Comparison of ENCODE assay signal across 8 cellular contexts in genomic region chr2:162333968-162334367, GRCh38. TPM values are rescaled to one million over a fixed set of nuclear protein-coding genes. Genes with fewer than 3 reads are reported as not detected.
DNase-seq lines count a peak whose midpoint lies in the region; ATAC-seq, FAIRE-seq and TF ChIP-seq lines count a peak whose summit lies in the region.

No MANE protein-coding gene starts in this region.

- H3K9me3 Mint-ChIP-seq in natural killer cell (no peaks in the 10 kb centered on the region), nephron (no peaks in the 10 kb centered on the region)
- no peaks in the 10 kb centered on the region for H3K9me3 Mint-ChIP-seq in natural killer cell treated with Interleukin-12 subunit alpha and Interleukin-12 subunit beta and Interleukin-15 and Interleukin-18, amount 100 ng/mL, for 72 hours

- DNase-seq in natural killer cell: no peak
- DNase-seq in natural killer cell treated with Interleukin-12 subunit alpha and Interleukin-12 subunit beta and Interleukin-15 and Interleukin-18, amount 100 ng/mL, for 72 hours (ENCODE audit: low spot score): no peak
- DNase-seq in H7: peak; percentile 24
- peak; percentile 57 for DNase-seq in NAMALWA (ENCODE audit: low spot score)
- DNase-seq in K562 (ENCODE audit: extremely low read depth in 1 of 4, low spot score in 3 of 4): peak in 1 of 4 experiments; percentile 15
- no peak for DNase-seq in prostate gland (ENCODE audit: low spot score)
- no peak for DNase-seq in NOMO-1 treated with dmso at 0.1 percent for 144 hours (lab: John Stamatoyannopoulos, UW; ENCODE audit: unreplicated experiment)

- no peaks in the 10 kb centered on the region for H3K9me1 ChIP-seq in K562 (ENCODE audit: control insufficient read depth, insufficient read depth, low read length)

- 3% methylated on average over 3 of the region's 3 CpGs for WGBS in K562 (ENCODE audit: insufficient coverage, low coverage, missing lambda C conversion rate)
- 19% methylated on average over 3 of the region's 3 CpGs for WGBS in prostate gland

- TF ChIP-seq CTCF in natural killer cell (IDR thresholded peaks at IDR 0.05) (peak; percentile 19), K562 (IDR thresholded peaks at IDR 0.05 in 2 of 3, conservative IDR thresholded peaks at IDR 0.05 in 1 of 3; ENCODE audit: insufficient read depth in 2 of 3, low read depth in 1 of 3, low read length in 3 of 3) (0 out of 6 replicates have a peak, but pooled peaks of 1 of the 3 experiments have one; percentile 9), nephron (IDR thresholded peaks at IDR 0.05; ENCODE audit: unreplicated experiment in 3 of 3) (peak; percentile 27 to 43 (median 37)), prostate gland (IDR thresholded peaks at IDR 0.05) (peak in 2 of 4 experiments; percentile 16 to 29)

- ATAC-seq in natural killer cell (peak in 2 of 3 donors; percentile 55 to 65), K562 (no peak)
- no peak for ATAC-seq in natural killer cell treated with Interleukin-12 subunit alpha and Interleukin-12 subunit beta and Interleukin-15 and Interleukin-18, amount 100 ng/mL, for 72 hours

- H2AFZ ChIP-seq in K562 (ENCODE audit: low read depth, low read length): no peak overlapping the region

- H3K4me1 ChIP-seq in K562 (replicated peaks in 1 of 2; ENCODE audit: control insufficient read depth in 2 of 2, insufficient read depth in 2 of 2, low read length in 2 of 2): no peaks in the 10 kb centered on the region
- no peaks in the 10 kb centered on the region for H3K4me1 ChIP-seq in prostate gland (replicated peaks)

- H3K36me3 ChIP-seq in H7 (replicated peaks; ENCODE audit: control insufficient read depth, insufficient read depth, low read length) (no peaks in the 10 kb centered on the region), K562 (ENCODE audit: control insufficient read depth, insufficient read depth, low read length) (no peaks in the 10 kb centered on the region), prostate gland (no peaks in the 10 kb centered on the region)

- POLR2A ChIA-PET in K562 (lab: Yijun Ruan, JAX): no interaction called here

- no peaks in the 10 kb centered on the region for H3K36me3 Mint-ChIP-seq in natural killer cell
- no peaks in the 10 kb centered on the region for H3K36me3 Mint-ChIP-seq in natural killer cell treated with Interleukin-12 subunit alpha and Interleukin-12 subunit beta and Interleukin-15 and Interleukin-18, amount 100 ng/mL, for 72 hours
- H3K36me3 Mint-ChIP-seq in nephron (ENCODE audit: low read depth): no peaks in the 10 kb centered on the region

- H3K27ac ChIP-seq in K562 (ENCODE audit: extremely low read depth, low read depth, low read length): no peak overlapping the region
- no peak overlapping the region for H3K27ac ChIP-seq in prostate gland

- no peak for TF ChIP-seq POLR2A in K562 (conservative IDR thresholded peaks at IDR 0.05)
- TF ChIP-seq POLR2A in prostate gland (IDR thresholded peaks at IDR 0.05): no peak

- intact Hi-C loops in natural killer cell (cut with micrococcal nuclease) (no loop called here), K562 (cut with micrococcal nuclease) (no loop called here), prostate gland (cut with DNase I) (no loop called here)

- no TSS peak for BruUV-seq in K562 (replicated peaks; lab: Mats Ljungman, UMichigan)

- H3K27ac Mint-ChIP-seq in natural killer cell (no peak overlapping the region), nephron (no peak overlapping the region)
- H3K27ac Mint-ChIP-seq in natural killer cell treated with Interleukin-12 subunit alpha and Interleukin-12 subunit beta and Interleukin-15 and Interleukin-18, amount 100 ng/mL, for 72 hours: no peak overlapping the region

- H3K4me3 ChIP-seq in H7 (ENCODE audit: insufficient read depth, low read depth, low read length): no peak overlapping the region
- H3K4me3 ChIP-seq in K562: no peak overlapping the region
- no peak overlapping the region for H3K4me3 ChIP-seq in prostate gland

- CTCF ChIA-PET in K562 (lab: Yijun Ruan, JAX; ENCODE audit: low intra/inter-chr PET ratio): no interaction called here

- H3K27me3 ChIP-seq in H7 (ENCODE audit: control insufficient read depth, insufficient read depth, low read length) (no peaks in the 10 kb centered on the region), K562 (ENCODE audit: control insufficient read depth in 2 of 2, insufficient read depth in 2 of 2, low read length in 2 of 2) (no peaks in the 10 kb centered on the region), prostate gland (replicated peaks; ENCODE audit: insufficient read depth) (no peaks in the 10 kb centered on the region)

- TF ChIP-seq EP300 in K562 (IDR thresholded peaks at IDR 0.05; ENCODE audit: low read length): no peak

- peak; percentile 17 to 52; a peak in 3 of 4 replicates for TF ChIP-seq RAD21 in K562 (CRISPR knock-in tag; conservative IDR thresholded peaks at IDR 0.05 in 1 of 2, IDR thresholded peaks at IDR 0.05 in 1 of 2)

- no peak overlapping the region for H3K4me2 ChIP-seq in K562 (ENCODE audit: insufficient read depth, low read length)

- no peak overlapping the region for H3K4me3 Mint-ChIP-seq in natural killer cell
- H3K4me3 Mint-ChIP-seq in natural killer cell treated with Interleukin-12 subunit alpha and Interleukin-12 subunit beta and Interleukin-15 and Interleukin-18, amount 100 ng/mL, for 72 hours: no peak overlapping the region
- H3K4me3 Mint-ChIP-seq in nephron: no peak overlapping the region

- in situ Hi-C loops in K562 (cut with MboI): no loop called here

- H3K79me2 ChIP-seq in K562 (ENCODE audit: control insufficient read depth, insufficient read depth, low read length): no peaks in the 10 kb centered on the region

- H4K20me1 ChIP-seq in K562 (replicated peaks; ENCODE audit: control insufficient read depth, insufficient read depth, low read length): no peaks in the 10 kb centered on the region

- H3K9me3 ChIP-seq in K562 (replicated peaks; ENCODE audit: control insufficient read depth, insufficient read depth, low read depth, low read length) (no peaks in the 10 kb centered on the region), prostate gland (no peaks in the 10 kb centered on the region)

- H3K27me3 Mint-ChIP-seq in natural killer cell (ENCODE audit: low read depth in 2 of 2): peaks cover 3 to 14% of the 10 kb centered on the region in 2 donors
- H3K27me3 Mint-ChIP-seq in natural killer cell treated with Interleukin-12 subunit alpha and Interleukin-12 subunit beta and Interleukin-15 and Interleukin-18, amount 100 ng/mL, for 72 hours: peaks cover 0 to 3% of the 10 kb centered on the region in 2 donors
- H3K27me3 Mint-ChIP-seq in nephron (ENCODE audit: low read depth): peaks cover 4% of the 10 kb centered on the region

- no peaks in the 10 kb centered on the region for H3K4me1 Mint-ChIP-seq in natural killer cell
- no peaks in the 10 kb centered on the region for H3K4me1 Mint-ChIP-seq in natural killer cell treated with Interleukin-12 subunit alpha and Interleukin-12 subunit beta and Interleukin-15 and Interleukin-18, amount 100 ng/mL, for 72 hours (ENCODE audit: low read depth in 2 of 2)
- no peaks in the 10 kb centered on the region for H3K4me1 Mint-ChIP-seq in nephron

- FAIRE-seq in K562 (lab: Jason Lieb, UNC): no peak

- H3K9ac ChIP-seq in K562 (ENCODE audit: insufficient read depth in 1 of 2, low read depth in 2 of 2, low read length in 2 of 2): no peak overlapping the region

RNA-seq across cellular contexts. Expression of gene GCA, which starts 10.0 kb away (rescaled TPM):
- 1 to 10 TPM; 5.5 to 9.7 (median 6.6) TPM for total RNA-seq in natural killer cell
- 1 to 10 TPM; 3.4 to 5.8 TPM for total RNA-seq in natural killer cell treated with Interleukin-12 subunit alpha and Interleukin-12 subunit beta and Interleukin-15 and Interleukin-18, amount 100 ng/mL, for 72 hours
- 23.1 and 34.8 TPM in 2 replicates for total RNA-seq in H7 (2014; rRNA removed; shearing (Covaris generic))
- total RNA-seq in K562 (2011; cell fraction: chromatin; rRNA removed; ENCODE audit: low replicate concordance): not detected in 2 replicates
- not detected in 2 replicates for total RNA-seq in K562 (2011; cell fraction: nucleolus; rRNA removed)
- total RNA-seq in K562 (2011; cell fraction: nucleoplasm; rRNA removed): not detected in 2 replicates
- total RNA-seq in K562 (2014; rRNA removed): 0.49 TPM in 1 of 2 replicates, not detected in the other
- total RNA-seq in K562 (2014; rRNA removed; fragmentation: Illumina TruSeq; extraction: Trizol): 0.36 and 0.61 TPM in 2 replicates
- 0.45 and 0.65 TPM in 2 replicates for total RNA-seq in K562 (2015; rRNA removed; fragmentation: Illumina TruSeq; extraction: Trizol)
- 0.38 and 0.42 TPM in 2 replicates for total RNA-seq in K562 (2021)
- polyA plus RNA-seq in K562 (2011; rRNA removed): 0.49 TPM in 1 of 2 replicates, not detected in the other
- not detected in 2 replicates for polyA plus RNA-seq in K562 (2011; cell fraction: cytosol; rRNA removed)
- polyA plus RNA-seq in K562 (2011; cell fraction: nucleus; rRNA removed): 0.34 TPM in 1 of 2 replicates, not detected in the other
- polyA plus RNA-seq in K562 (2012): 0.33 and 0.73 TPM in 2 replicates
- polyA plus RNA-seq in K562 (2014; fragmentation: Illumina TruSeq; extraction: Trizol): 0.19 and 0.25 TPM in 2 replicates
- polyA plus RNA-seq in K562 (2014; fragmentation: Nextera tagmentation; extraction: Ambion mirVana): under 1 TPM; 0.39 to 0.79 TPM
- 0.24 and 0.30 TPM in 2 replicates for polyA plus RNA-seq in K562 (2014; rRNA removed)
- not detected in 2 replicates for polyA minus RNA-seq in K562 (2011; rRNA and poly(A)+ RNA removed)
- polyA minus RNA-seq in K562 (2011; cell fraction: cytosol; rRNA and poly(A)+ RNA removed): not detected in 2 replicates
- not detected in 2 replicates for polyA minus RNA-seq in K562 (2011; cell fraction: nucleus; rRNA and poly(A)+ RNA removed)
- 10 to 100 TPM; 29.5 to 42.9 TPM for total RNA-seq in prostate gland

RNA-seq across cellular contexts. Expression of gene IFIH1, which starts 15.5 kb away (rescaled TPM):
- 10 to 100 TPM; 36.7 to 57.4 (median 36.9) TPM for total RNA-seq in natural killer cell
- total RNA-seq in natural killer cell treated with Interleukin-12 subunit alpha and Interleukin-12 subunit beta and Interleukin-15 and Interleukin-18, amount 100 ng/mL, for 72 hours: 10 to 100 TPM; 26.7 to 30.9 TPM
- total RNA-seq in H7 (2014; rRNA removed; shearing (Covaris generic)): 0.55 TPM in 1 of 2 replicates, not detected in the other
- 0.32 TPM in 2 replicates for total RNA-seq in K562 (2011; cell fraction: chromatin; rRNA removed; ENCODE audit: low replicate concordance)
- 0.33 TPM in 1 of 2 replicates, not detected in the other for total RNA-seq in K562 (2011; cell fraction: nucleolus; rRNA removed)
- total RNA-seq in K562 (2011; cell fraction: nucleoplasm; rRNA removed): 0.44 TPM in 1 of 2 replicates, not detected in the other
- total RNA-seq in K562 (2014; rRNA removed): 0.50 and 0.61 TPM in 2 replicates
- 0.51 and 0.69 TPM in 2 replicates for total RNA-seq in K562 (2014; rRNA removed; fragmentation: Illumina TruSeq; extraction: Trizol)
- total RNA-seq in K562 (2015; rRNA removed; fragmentation: Illumina TruSeq; extraction: Trizol): 0.64 and 0.94 TPM in 2 replicates
- 0.91 and 1.1 TPM in 2 replicates for total RNA-seq in K562 (2021)
- polyA plus RNA-seq in K562 (2011; rRNA removed): 0.07 and 0.15 TPM in 2 replicates
- 0.16 TPM in 1 of 2 replicates, not detected in the other for polyA plus RNA-seq in K562 (2011; cell fraction: cytosol; rRNA removed)
- polyA plus RNA-seq in K562 (2011; cell fraction: nucleus; rRNA removed): 0.15 and 0.26 TPM in 2 replicates
- 0.95 and 2.7 TPM in 2 replicates for polyA plus RNA-seq in K562 (2012)
- polyA plus RNA-seq in K562 (2014; fragmentation: Illumina TruSeq; extraction: Trizol): 0.54 and 1.2 TPM in 2 replicates
- under 1 TPM in 1 of 2 experiments, not detected in 1; 0.29 TPM for polyA plus RNA-seq in K562 (2014; fragmentation: Nextera tagmentation; extraction: Ambion mirVana)
- 0.12 and 0.28 TPM in 2 replicates for polyA plus RNA-seq in K562 (2014; rRNA removed)
- 0.12 and 0.28 TPM in 2 replicates for polyA minus RNA-seq in K562 (2011; rRNA and poly(A)+ RNA removed)
- not detected in 2 replicates for polyA minus RNA-seq in K562 (2011; cell fraction: cytosol; rRNA and poly(A)+ RNA removed)
- polyA minus RNA-seq in K562 (2011; cell fraction: nucleus; rRNA and poly(A)+ RNA removed): 0.27 and 0.33 TPM in 2 replicates
- total RNA-seq in prostate gland: 10 to 100 TPM; 13.1 to 14.7 TPM

Comparison
In these comparisons a context has a peak if more than half of its experiments do, and no peak if none do; other contexts are left out.
1. ATAC-seq: peak in natural killer cell (2 of 3); none in natural killer cell treated with Interleukin-12 subunit alpha and Interleukin-12 subunit beta and Interleukin-15 and Interleukin-18, amount 100 ng/mL, for 72 hours (0 of 2) and K562 (single experiment).
2. DNase-seq: peak in H7 (single experiment) and NAMALWA (single experiment); none in natural killer cell (single experiment), natural killer cell treated with Interleukin-12 subunit alpha and Interleukin-12 subunit beta and Interleukin-15 and Interleukin-18, amount 100 ng/mL, for 72 hours (single experiment), prostate gland (single experiment) and NOMO-1 treated with dmso at 0.1 percent for 144 hours (single experiment).